In the genomic region with DNA sequence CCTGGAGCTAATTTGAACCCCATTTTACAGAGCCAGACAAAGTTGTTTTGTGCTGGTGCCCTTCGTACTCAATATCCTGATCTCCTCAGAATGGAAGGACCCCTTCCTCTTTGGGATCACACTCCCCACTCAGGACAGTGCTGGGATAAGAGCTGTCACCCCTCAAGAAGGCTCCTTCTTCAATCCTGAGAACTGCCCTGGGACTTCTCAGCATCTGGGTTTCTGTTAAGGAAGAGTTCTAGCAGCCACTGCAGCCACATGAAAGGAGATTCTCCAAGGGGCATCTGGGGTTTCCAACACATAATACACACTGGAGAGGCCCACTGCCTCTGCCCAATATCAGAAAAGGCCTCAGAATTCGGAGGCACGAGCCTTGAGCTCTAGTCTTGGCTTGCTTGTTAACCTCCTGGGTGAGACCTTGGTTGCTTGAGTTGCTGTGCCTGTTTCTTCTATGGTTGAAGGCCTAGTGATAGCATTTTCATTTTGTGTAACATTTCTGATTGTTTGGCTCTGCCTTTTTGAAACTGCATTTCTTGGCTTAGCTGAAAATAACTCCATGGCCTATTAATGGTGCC, we compare ENCODE assay signal across 30 cellular contexts.
"Had no signal": no experiment of that assay in that cellular context is flagged by ENCODE, and none has a peak within 500 bp of the region (broad histone marks: within the 10 kb centered on the region; RNA-seq: fewer than 3 reads in every experiment).

No MANE protein-coding gene starts in this region.

- H3K36me3 ChIP-seq: brain microvascular endothelial cell, cardiac muscle cell, MG63, SJSA1 had no signal

- H3K4me3 Mint-ChIP-seq: activated CD4-positive, alpha-beta memory T cell treated with anti-CD3 and anti-CD28 coated beads for 36 hours; activated naive CD4-positive, alpha-beta T cell treated with anti-CD3 and anti-CD28 coated beads for 36 hours; activated naive CD8-positive, alpha-beta T cell; activated naive CD8-positive, alpha-beta T cell treated with anti-CD3 and anti-CD28 coated beads, Interleukin-2, amount 50 U/mL, for 24 hours; activated T-cell treated with anti-CD3 and anti-CD28 coated beads, Interleukin-2, amount 50 U/mL, for 72 hours; central memory CD8-positive, alpha-beta T cell; T-helper 1 cell treated with Interleukin-12 subunit alpha and Interleukin-12 subunit beta and Interleukin-4 antibody, amounts not matched to agents 30 μg/mL and 1 μg/mL, for 36 hours; T-helper 2 cell treated with Interferon-gamma antibody and Interleukin-4, amounts not matched to agents 5 μg/mL and 100 μg/mL, for 36 hours had no signal

- H3K4me3 ChIP-seq: cardiac muscle cell, MG63, SJSA1 had no signal

- H3K9me3 ChIP-seq: MG63, SJSA1, SK-N-SH had no signal

- H3K4me2 ChIP-seq: SK-N-SH had no signal

- H3K36me3 Mint-ChIP-seq: activated CD4-positive, alpha-beta memory T cell treated with anti-CD3 and anti-CD28 coated beads for 36 hours; activated naive CD8-positive, alpha-beta T cell had no signal

- H3K27me3 ChIP-seq: brain microvascular endothelial cell, cardiac muscle cell, MG63, SJSA1 had no signal

- H3K27me3 Mint-ChIP-seq: activated CD4-positive, alpha-beta memory T cell treated with anti-CD3 and anti-CD28 coated beads for 36 hours; activated naive CD8-positive, alpha-beta T cell; activated naive CD8-positive, alpha-beta T cell treated with anti-CD3 and anti-CD28 coated beads, Interleukin-2, amount 50 U/mL, for 24 hours; central memory CD8-positive, alpha-beta T cell had no signal

- H3K9ac ChIP-seq: SK-N-SH had no signal

- H3K27ac Mint-ChIP-seq: activated CD4-positive, alpha-beta memory T cell treated with anti-CD3 and anti-CD28 coated beads for 36 hours; activated naive CD4-positive, alpha-beta T cell treated with anti-CD3 and anti-CD28 coated beads for 36 hours; activated naive CD8-positive, alpha-beta T cell; activated naive CD8-positive, alpha-beta T cell treated with anti-CD3 and anti-CD28 coated beads, Interleukin-2, amount 50 U/mL, for 24 hours; activated T-cell treated with anti-CD3 and anti-CD28 coated beads, Interleukin-2, amount 50 U/mL, for 72 hours; activated T-helper 2 cell treated with anti-CD3 and anti-CD28 coated beads, Interferon-gamma antibody, Interleukin-2, Interleukin-4, amounts not matched to agents 10 μg/mL and 5 μg/mL and 100 μg/mL, durations not matched to agents 14 hours and 24 hours and 36 hours; T-helper 1 cell treated with Interleukin-12 subunit alpha and Interleukin-12 subunit beta and Interleukin-4 antibody, amounts not matched to agents 30 μg/mL and 1 μg/mL, for 36 hours; T-helper 2 cell treated with Interferon-gamma antibody and Interleukin-4, amounts not matched to agents 5 μg/mL and 100 μg/mL, for 36 hours had no signal

- H3K4me1 Mint-ChIP-seq: activated naive CD8-positive, alpha-beta T cell treated with anti-CD3 and anti-CD28 coated beads, Interleukin-2, amount 50 U/mL, for 24 hours; central memory CD8-positive, alpha-beta T cell had no signal

- H3K9me3 Mint-ChIP-seq: activated CD4-positive, alpha-beta memory T cell treated with anti-CD3 and anti-CD28 coated beads for 36 hours; activated naive CD4-positive, alpha-beta T cell treated with anti-CD3 and anti-CD28 coated beads for 36 hours; activated naive CD8-positive, alpha-beta T cell treated with anti-CD3 and anti-CD28 coated beads, Interleukin-2, amount 50 U/mL, for 24 hours; activated T-cell treated with anti-CD3 and anti-CD28 coated beads, Interleukin-2, amount 50 U/mL, for 72 hours; activated T-helper 2 cell treated with anti-CD3 and anti-CD28 coated beads, Interferon-gamma antibody, Interleukin-2, Interleukin-4, amounts not matched to agents 10 μg/mL and 5 μg/mL and 100 μg/mL, durations not matched to agents 14 hours and 24 hours and 36 hours; central memory CD8-positive, alpha-beta T cell; T-helper 1 cell treated with Interleukin-12 subunit alpha and Interleukin-12 subunit beta and Interleukin-4 antibody, amounts not matched to agents 30 μg/mL and 1 μg/mL, for 36 hours; T-helper 2 cell treated with Interferon-gamma antibody and Interleukin-4, amounts not matched to agents 5 μg/mL and 100 μg/mL, for 36 hours had no signal

- H3K27ac ChIP-seq: brain microvascular endothelial cell, cardiac muscle cell, SJSA1 had no signal

- ATAC-seq: activated naive CD8-positive, alpha-beta T cell treated with anti-CD3 and anti-CD28 coated beads, Interleukin-2, amount 50 U/mL, for 24 hours; activated T-cell treated with anti-CD3 and anti-CD28 coated beads, Interleukin-2, amount 50 U/mL, for 72 hours; Panc1 had no signal

- DNase-seq: activated CD4-positive, alpha-beta memory T cell treated with anti-CD3 and anti-CD28 coated beads for 36 hours; activated CD4-positive, alpha-beta T cell treated with anti-CD3 and anti-CD28 coated beads, Interleukin-2, amount 50 U/mL, for 1 hour; activated gamma-delta T cell; activated naive CD4-positive, alpha-beta T cell treated with anti-CD3 and anti-CD28 coated beads for 36 hours; activated naive CD8-positive, alpha-beta T cell treated with anti-CD3 and anti-CD28 coated beads, Interleukin-2, amount 50 U/mL, for 24 hours; activated T-cell treated with anti-CD3 and anti-CD28 coated beads, Interleukin-2, amount 50 U/mL, for 1 hour; activated T-cell treated with anti-CD3 and anti-CD28 coated beads, Interleukin-2, amount 50 U/mL, for 72 hours; anterior cingulate cortex; brain microvascular endothelial cell; Karpas-422; KBM-7; MG63; NCI-H1048; NCI-H1105 treated with DMSO at 0.1 percent for 48 hours; NCI-H1436; NCI-H1694; NCI-H1930; NCI-H2081 treated with DMSO at 0.1 percent for 48 hours; NCI-H345; NCI-H524 treated with DMSO at 0.1 percent for 48 hours; SHP77; SK-N-SH had no signal
